Comparison of ENCODE assay signal across 29 cellular contexts in the genomic region with DNA sequence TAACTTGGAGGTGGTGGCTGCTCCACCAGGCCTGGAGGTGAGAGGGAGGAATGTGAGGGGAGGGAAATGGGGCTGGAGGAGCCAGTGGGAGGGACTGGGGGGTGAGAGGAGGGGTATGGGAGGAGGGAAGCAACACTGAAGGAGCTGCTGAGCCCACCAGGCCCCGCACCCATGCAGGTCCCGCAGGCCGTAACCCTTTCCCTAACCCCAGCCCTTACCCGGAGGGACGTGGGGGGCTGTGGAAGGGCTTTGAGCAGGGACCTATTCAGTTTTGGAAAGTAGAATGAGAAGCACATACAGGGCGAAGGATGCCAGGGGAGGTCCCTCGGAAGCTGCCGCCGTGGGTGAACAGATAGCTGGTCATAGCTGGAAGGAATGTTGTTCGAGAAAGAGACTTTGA. TPM values are rescaled to one million over a fixed set of nuclear protein-coding genes. Genes with fewer than 3 reads are reported as not detected.
"Had no signal": no experiment of that assay in that cellular context is flagged by ENCODE, and none has a peak within 500 bp of the region (broad histone marks: within the 10 kb centered on the region; RNA-seq: fewer than 3 reads in every experiment).

No MANE protein-coding gene starts in this region.

- H3K4me1 ChIP-seq: testis had no signal

- H3K27ac ChIP-seq: lower lobe of right lung, ovary, testis had no signal

- H3K9me3 ChIP-seq: heart left ventricle, lower lobe of right lung, ovary, SJCRH30, testis had no signal

- H3K4me3 ChIP-seq: heart left ventricle, lower lobe of right lung, ovary, SJCRH30, testis had no signal

- FAIRE-seq: islet of Langerhans, small intestine had no signal

- H3K4me3 Mint-ChIP-seq: activated B cell treated with CpG ODN at 0.5 μM for 24 hours; activated CD4-positive, alpha-beta T cell treated with anti-CD3 and anti-CD28 coated beads for 36 hours; activated naive CD4-positive, alpha-beta T cell treated with anti-CD3 and anti-CD28 coated beads for 36 hours; activated T-cell treated with anti-CD3 and anti-CD28 coated beads, Interleukin-2, amount 50 U/mL, for 4 hours; dendritic cell treated with granulocyte-macrophage colony-stimulating factor and Interleukin-4, amounts not matched to agents 40 ng/mL and 50 ng/mL, for 4 days; naive thymus-derived CD4-positive, alpha-beta T cell; stimulated activated effector memory CD8-positive, alpha-beta T cell treated with anti-CD3 and anti-CD28 coated beads, Interleukin-12 subunit alpha, Interleukin-12 subunit beta, amount 100 ng/mL, for 72 hours; type B pancreatic cell had no signal

- H3K27me3 ChIP-seq: heart left ventricle, ovary, SJCRH30, testis had no signal

- DNase-seq: activated B cell treated with CpG ODN at 0.5 μM for 24 hours; activated CD4-positive, alpha-beta T cell treated with anti-CD3 and anti-CD28 coated beads for 36 hours; activated CD4-positive, alpha-beta T cell treated with anti-CD3 and anti-CD28 coated beads, Interleukin-2, amount 50 U/mL, for 48 hours; activated CD8-positive, alpha-beta memory T cell treated with anti-CD3 and anti-CD28 coated beads, Interleukin-2, amount 50 U/mL, for 48 hours; activated naive CD4-positive, alpha-beta T cell treated with anti-CD3 and anti-CD28 coated beads for 36 hours; activated T-cell treated with anti-CD3 and anti-CD28 coated beads, Interleukin-2, amount 50 U/mL, for 4 hours; amygdala; effector CD4-positive, alpha-beta T cell; erythroblast; heart left ventricle; left cardiac atrium; lower lobe of right lung; naive thymus-derived CD4-positive, alpha-beta T cell; ovary; right cardiac atrium; SJCRH30; small intestine; stimulated activated CD4-positive, alpha-beta T cell treated with anti-CD3 and anti-CD28 coated beads, Interleukin-2, amount 100 ng/mL, for 24 hours; T-helper 1 cell; testis had no signal

- H3K36me3 ChIP-seq: lower lobe of right lung, ovary, SJCRH30 had no signal

- H3K27ac Mint-ChIP-seq: activated B cell treated with CpG ODN at 0.5 μM for 24 hours; activated CD4-positive, alpha-beta T cell treated with anti-CD3 and anti-CD28 coated beads for 36 hours; activated naive CD4-positive, alpha-beta T cell treated with anti-CD3 and anti-CD28 coated beads for 36 hours; dendritic cell treated with granulocyte-macrophage colony-stimulating factor and Interleukin-4, amounts not matched to agents 40 ng/mL and 50 ng/mL, for 4 days; naive thymus-derived CD4-positive, alpha-beta T cell; stimulated activated effector memory CD8-positive, alpha-beta T cell treated with anti-CD3 and anti-CD28 coated beads, Interleukin-12 subunit alpha, Interleukin-12 subunit beta, amount 100 ng/mL, for 72 hours had no signal

- H3K27me3 Mint-ChIP-seq: activated CD4-positive, alpha-beta T cell treated with anti-CD3 and anti-CD28 coated beads for 36 hours; dendritic cell treated with granulocyte-macrophage colony-stimulating factor and Interleukin-4, amounts not matched to agents 40 ng/mL and 50 ng/mL, for 4 days; naive thymus-derived CD4-positive, alpha-beta T cell; type B pancreatic cell had no signal

- ATAC-seq: activated CD4-positive, alpha-beta T cell treated with anti-CD3 and anti-CD28 coated beads for 36 hours; activated T-cell treated with anti-CD3 and anti-CD28 coated beads, Interleukin-2, amount 50 U/mL, for 4 hours; heart left ventricle; naive thymus-derived CD4-positive, alpha-beta T cell; stimulated activated effector memory CD8-positive, alpha-beta T cell treated with anti-CD3 and anti-CD28 coated beads, Interleukin-12 subunit alpha, Interleukin-12 subunit beta, amount 100 ng/mL, for 72 hours had no signal

- H3K36me3 Mint-ChIP-seq: stimulated activated effector memory CD8-positive, alpha-beta T cell treated with anti-CD3 and anti-CD28 coated beads, Interleukin-12 subunit alpha, Interleukin-12 subunit beta, amount 100 ng/mL, for 72 hours; type B pancreatic cell had no signal

- H3K4me1 Mint-ChIP-seq: activated B cell treated with CpG ODN at 0.5 μM for 24 hours; activated CD4-positive, alpha-beta T cell treated with anti-CD3 and anti-CD28 coated beads for 36 hours; naive thymus-derived CD4-positive, alpha-beta T cell had no signal

- H3K9me3 Mint-ChIP-seq: activated B cell treated with CpG ODN at 0.5 μM for 24 hours; activated naive CD4-positive, alpha-beta T cell treated with anti-CD3 and anti-CD28 coated beads for 36 hours; activated T-cell treated with anti-CD3 and anti-CD28 coated beads, Interleukin-2, amount 50 U/mL, for 4 hours; dendritic cell treated with granulocyte-macrophage colony-stimulating factor and Interleukin-4, amounts not matched to agents 40 ng/mL and 50 ng/mL, for 4 days; naive thymus-derived CD4-positive, alpha-beta T cell; stimulated activated effector memory CD8-positive, alpha-beta T cell treated with anti-CD3 and anti-CD28 coated beads, Interleukin-12 subunit alpha, Interleukin-12 subunit beta, amount 100 ng/mL, for 72 hours; type B pancreatic cell had no signal

RNA-seq across cellular contexts. Expression of gene CRYBB3, which starts 33.9 kb away (rescaled TPM):
- total RNA-seq: activated B cell treated with CpG ODN at 0.5 μM for 24 hours; activated naive CD4-positive, alpha-beta T cell treated with anti-CD3 and anti-CD28 coated beads for 36 hours; cerebellum; left cardiac atrium; mesenteric fat pad; naive thymus-derived CD4-positive, alpha-beta T cell; pulmonary artery endothelial cell; right cardiac atrium; SJCRH30 had no signal
- polyA plus RNA-seq: heart left ventricle; naive thymus-derived CD4-positive, alpha-beta T cell; ovary had no signal

RNA-seq across cellular contexts. Expression of gene CRYBB2, which starts 53.7 kb away (rescaled TPM):
- total RNA-seq: activated B cell treated with CpG ODN at 0.5 μM for 24 hours; activated CD8-positive, alpha-beta memory T cell treated with anti-CD3 and anti-CD28 coated beads for 36 hours; activated naive CD4-positive, alpha-beta T cell treated with anti-CD3 and anti-CD28 coated beads for 36 hours; cerebellum; heart left ventricle; lower lobe of right lung; mesenteric fat pad; mucosa of gallbladder; naive thymus-derived CD4-positive, alpha-beta T cell; pulmonary artery endothelial cell; right cardiac atrium had no signal
- polyA plus RNA-seq: heart left ventricle; naive thymus-derived CD4-positive, alpha-beta T cell; right cardiac atrium had no signal
